8 cellular contexts compared by ENCODE assay signal in genomic region chr12:104494137-104494815, GRCh38. TPM values are rescaled to one million over a fixed set of nuclear protein-coding genes. Genes with fewer than 3 reads are reported as not detected.
DNase-seq lines count a peak whose midpoint lies in the region; ATAC-seq and TF ChIP-seq lines count a peak whose summit lies in the region.

No MANE protein-coding gene starts in this region.

- peak overlapping the region; percentile 71 for H3K4me3 Mint-ChIP-seq in stimulated activated effector memory CD8-positive, alpha-beta T cell treated with anti-CD3 and anti-CD28 coated beads, Interleukin-12 subunit alpha, Interleukin-12 subunit beta, amount 100 ng/mL, for 72 hours
- H3K4me3 Mint-ChIP-seq in Calu3 (ENCODE audit: low read depth, unreplicated experiment) = no peak overlapping the region

- no peaks in the 10 kb centered on the region for H3K9me3 Mint-ChIP-seq in stimulated activated effector memory CD8-positive, alpha-beta T cell treated with anti-CD3 and anti-CD28 coated beads, Interleukin-12 subunit alpha, Interleukin-12 subunit beta, amount 100 ng/mL, for 72 hours
- H3K9me3 Mint-ChIP-seq in Calu3 (ENCODE audit: low read depth, unreplicated experiment) = no peaks in the 10 kb centered on the region

- peaks cover 7% of the 10 kb centered on the region for H3K36me3 Mint-ChIP-seq in stimulated activated effector memory CD8-positive, alpha-beta T cell treated with anti-CD3 and anti-CD28 coated beads, Interleukin-12 subunit alpha, Interleukin-12 subunit beta, amount 100 ng/mL, for 72 hours
- no peaks in the 10 kb centered on the region for H3K36me3 Mint-ChIP-seq in Calu3 (ENCODE audit: insufficient read depth, unreplicated experiment)

- in situ Hi-C loops in G401 (cut with HindIII; ENCODE audit: low sequenced_read_pairs) = no loop called here

- peak overlapping the region; percentile 96 for H3K27ac Mint-ChIP-seq in stimulated activated effector memory CD8-positive, alpha-beta T cell treated with anti-CD3 and anti-CD28 coated beads, Interleukin-12 subunit alpha, Interleukin-12 subunit beta, amount 100 ng/mL, for 72 hours
- H3K27ac Mint-ChIP-seq in Calu3 (ENCODE audit: unreplicated experiment) = no peak overlapping the region

- CTCF ChIA-PET in Calu3 (lab: Charles Lee) = no interaction called here

- ATAC-seq in HG02973 (IDR thresholded peaks at IDR 0.05; ENCODE audit: unreplicated experiment) = peak; percentile 39
- ATAC-seq in stimulated activated effector memory CD8-positive, alpha-beta T cell treated with anti-CD3 and anti-CD28 coated beads, Interleukin-12 subunit alpha, Interleukin-12 subunit beta, amount 100 ng/mL, for 72 hours = peak; percentile 91

- no TSS peak for BruUV-seq in Calu3 (replicated peaks; lab: Mats Ljungman, UMichigan)

- H3K27me3 Mint-ChIP-seq in Calu3 (ENCODE audit: unreplicated experiment) = peaks cover 28% of the 10 kb centered on the region

- DNase-seq in Ammon's horn (ENCODE audit: low spot score) (peak; percentile 40), activated T-cell treated with anti-CD3 and anti-CD28 coated beads for 48 hours (ENCODE audit: low read depth) (peak; percentile 62), hepatic stellate cell (ENCODE audit: low spot score) (peak; percentile 60), Calu3 (no peak), G401 (ENCODE audit: low spot score) (no peak), OCI-M2 (lab: John Stamatoyannopoulos, UW; ENCODE audit: unreplicated experiment) (no peak)
- peak; percentile 49 to 80 for DNase-seq in stimulated activated effector memory CD8-positive, alpha-beta T cell treated with anti-CD3 and anti-CD28 coated beads, Interleukin-12 subunit alpha, Interleukin-12 subunit beta, amount 100 ng/mL, for 72 hours (ENCODE audit: low spot score in 2 of 2)

- peaks cover 82% of the 10 kb centered on the region for H3K4me1 Mint-ChIP-seq in stimulated activated effector memory CD8-positive, alpha-beta T cell treated with anti-CD3 and anti-CD28 coated beads, Interleukin-12 subunit alpha, Interleukin-12 subunit beta, amount 100 ng/mL, for 72 hours
- H3K4me1 Mint-ChIP-seq in Calu3 (ENCODE audit: low read depth, unreplicated experiment) = no peaks in the 10 kb centered on the region

- intact Hi-C loops in Calu3 (cut with micrococcal nuclease; ENCODE audit: unreplicated experiment) = no loop called here

- TF ChIP-seq CTCF in Calu3 (IDR thresholded peaks at IDR 0.05; ENCODE audit: unreplicated experiment) = no peak

RNA-seq across cellular contexts. Expression of gene CHST11, which starts 37.5 kb away (rescaled TPM):
- total RNA-seq in Calu3 (2022) = 1.1 and 1.4 TPM in 2 replicates
- 9.5 and 12.7 TPM in 2 replicates for total RNA-seq in G401 (2014; rRNA removed; shearing (Covaris generic))

Comparison
In these comparisons a context has a peak if more than half of its experiments do, and no peak if none do; other contexts are left out.
1. DNase-seq: peak in Ammon's horn (single experiment), activated T-cell treated with anti-CD3 and anti-CD28 coated beads for 48 hours (single experiment), hepatic stellate cell (single experiment) and stimulated activated effector memory CD8-positive, alpha-beta T cell treated with anti-CD3 and anti-CD28 coated beads, Interleukin-12 subunit alpha, Interleukin-12 subunit beta, amount 100 ng/mL, for 72 hours (2 of 2); none in Calu3 (single experiment), G401 (single experiment) and OCI-M2 (single experiment).